ENCODE assay signal across 1 cellular context in the genomic region with DNA sequence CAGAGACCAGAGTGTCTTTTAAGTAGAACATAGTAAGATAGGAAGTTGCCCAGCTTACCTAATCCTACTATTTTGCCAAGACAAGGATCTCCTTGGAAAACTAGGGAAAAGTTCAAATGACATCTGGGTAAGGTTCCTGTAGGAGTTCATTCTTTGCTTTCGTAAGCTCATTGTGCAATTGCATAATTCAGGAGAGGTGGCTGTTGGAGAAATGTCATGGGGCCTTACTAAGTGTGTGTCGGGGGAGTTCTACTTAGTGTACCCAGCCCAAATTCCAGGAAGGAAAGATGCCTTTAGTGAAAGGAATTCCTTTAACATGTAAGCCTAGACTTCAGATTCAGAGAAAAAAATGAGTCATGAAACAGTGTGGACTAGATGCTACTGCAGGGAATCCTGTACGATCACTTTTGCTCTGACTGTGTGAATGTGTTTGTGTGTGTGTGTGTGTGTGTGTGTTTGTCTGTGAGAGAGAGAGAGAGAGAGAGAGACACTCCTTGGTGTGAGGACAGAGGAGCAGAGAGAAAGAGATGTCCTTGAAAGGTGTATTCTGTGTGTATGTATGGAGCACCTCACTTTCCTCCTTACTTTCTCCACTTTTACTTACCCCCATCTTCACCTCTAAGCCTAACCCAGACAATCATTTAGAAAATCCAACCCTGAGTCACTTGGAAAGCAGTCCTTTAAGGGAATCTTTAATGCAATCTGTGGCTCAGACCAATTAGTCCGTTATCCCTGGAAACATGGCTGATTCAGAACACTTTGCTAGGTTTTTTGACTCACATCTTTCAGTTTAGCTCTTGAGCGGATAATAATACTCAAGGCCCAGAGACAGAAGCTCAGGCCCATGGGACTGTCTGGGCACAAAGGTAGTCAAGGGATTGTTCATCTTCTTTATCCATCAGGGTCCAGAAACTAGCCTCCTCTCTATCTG.
TF ChIP-seq lines count a peak whose summit lies in the region.

No MANE protein-coding gene starts in this region.

TF ChIP-seq in HepG2, 621 proteins besides CTCF, POLR2A, EP300 and RAD21 (continued from another document):
- TF ChIP-seq, protein P1, sequence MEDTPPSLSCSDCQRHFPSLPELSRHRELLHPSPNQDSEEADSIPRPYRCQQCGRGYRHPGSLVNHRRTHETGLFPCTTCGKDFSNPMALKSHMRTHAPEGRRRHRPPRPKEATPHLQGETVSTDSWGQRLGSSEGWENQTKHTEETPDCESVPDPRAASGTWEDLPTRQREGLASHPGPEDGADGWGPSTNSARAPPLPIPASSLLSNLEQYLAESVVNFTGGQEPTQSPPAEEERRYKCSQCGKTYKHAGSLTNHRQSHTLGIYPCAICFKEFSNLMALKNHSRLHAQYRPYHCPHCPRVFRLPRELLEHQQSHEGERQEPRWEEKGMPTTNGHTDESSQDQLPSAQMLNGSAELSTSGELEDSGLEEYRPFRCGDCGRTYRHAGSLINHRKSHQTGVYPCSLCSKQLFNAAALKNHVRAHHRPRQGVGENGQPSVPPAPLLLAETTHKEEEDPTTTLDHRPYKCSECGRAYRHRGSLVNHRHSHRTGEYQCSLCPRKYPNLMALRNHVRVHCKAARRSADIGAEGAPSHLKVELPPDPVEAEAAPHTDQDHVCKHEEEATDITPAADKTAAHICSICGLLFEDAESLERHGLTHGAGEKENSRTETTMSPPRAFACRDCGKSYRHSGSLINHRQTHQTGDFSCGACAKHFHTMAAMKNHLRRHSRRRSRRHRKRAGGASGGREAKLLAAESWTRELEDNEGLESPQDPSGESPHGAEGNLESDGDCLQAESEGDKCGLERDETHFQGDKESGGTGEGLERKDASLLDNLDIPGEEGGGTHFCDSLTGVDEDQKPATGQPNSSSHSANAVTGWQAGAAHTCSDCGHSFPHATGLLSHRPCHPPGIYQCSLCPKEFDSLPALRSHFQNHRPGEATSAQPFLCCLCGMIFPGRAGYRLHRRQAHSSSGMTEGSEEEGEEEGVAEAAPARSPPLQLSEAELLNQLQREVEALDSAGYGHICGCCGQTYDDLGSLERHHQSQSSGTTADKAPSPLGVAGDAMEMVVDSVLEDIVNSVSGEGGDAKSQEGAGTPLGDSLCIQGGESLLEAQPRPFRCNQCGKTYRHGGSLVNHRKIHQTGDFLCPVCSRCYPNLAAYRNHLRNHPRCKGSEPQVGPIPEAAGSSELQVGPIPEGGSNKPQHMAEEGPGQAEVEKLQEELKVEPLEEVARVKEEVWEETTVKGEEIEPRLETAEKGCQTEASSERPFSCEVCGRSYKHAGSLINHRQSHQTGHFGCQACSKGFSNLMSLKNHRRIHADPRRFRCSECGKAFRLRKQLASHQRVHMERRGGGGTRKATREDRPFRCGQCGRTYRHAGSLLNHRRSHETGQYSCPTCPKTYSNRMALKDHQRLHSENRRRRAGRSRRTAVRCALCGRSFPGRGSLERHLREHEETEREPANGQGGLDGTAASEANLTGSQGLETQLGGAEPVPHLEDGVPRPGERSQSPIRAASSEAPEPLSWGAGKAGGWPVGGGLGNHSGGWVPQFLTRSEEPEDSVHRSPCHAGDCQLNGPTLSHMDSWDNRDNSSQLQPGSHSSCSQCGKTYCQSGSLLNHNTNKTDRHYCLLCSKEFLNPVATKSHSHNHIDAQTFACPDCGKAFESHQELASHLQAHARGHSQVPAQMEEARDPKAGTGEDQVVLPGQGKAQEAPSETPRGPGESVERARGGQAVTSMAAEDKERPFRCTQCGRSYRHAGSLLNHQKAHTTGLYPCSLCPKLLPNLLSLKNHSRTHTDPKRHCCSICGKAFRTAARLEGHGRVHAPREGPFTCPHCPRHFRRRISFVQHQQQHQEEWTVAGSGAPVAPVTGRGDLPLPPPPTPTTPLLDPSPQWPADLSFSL (CRISPR knock-in tag; IDR thresholded peaks at IDR 0.05): peak; percentile 71; the same call in 1 of the 2 replicates
- TF ChIP-seq CEBPB (IDR thresholded peaks at IDR 0.05; ENCODE audit: borderline replicate concordance, low read depth, low read length) (peak; percentile 81), ZNF607 (CRISPR knock-in tag; IDR thresholded peaks at IDR 0.05; ENCODE audit: borderline replicate concordance) (no peak), SAP130 (CRISPR knock-in tag; IDR thresholded peaks at IDR 0.05; ENCODE audit: low read depth) (peak; percentile 15; the same call in 1 of the 2 replicates), SOX13 (IDR thresholded peaks at IDR 0.05) (no peak), SOX13 (CRISPR knock-in tag; conservative IDR thresholded peaks at IDR 0.05 in 1 of 2, IDR thresholded peaks at IDR 0.05 in 1 of 2) (0 out of 4 replicates have a peak, but pooled peaks of 1 of the 2 experiments have one; percentile 13), ZNF776 (CRISPR knock-in tag; IDR thresholded peaks at IDR 0.05) (no peak), HOXA3 (CRISPR knock-in tag; IDR thresholded peaks at IDR 0.05) (no peak), RARA (CRISPR knock-in tag; IDR thresholded peaks at IDR 0.05) (peak; percentile 37; the same call in 1 of the 2 replicates), XRCC5 (optimal IDR thresholded peaks at IDR 0.05; ENCODE audit: low read length) (no peak), BCL6 (CRISPR knock-in tag; IDR thresholded peaks at IDR 0.05) (peak; percentile 39; the same call in 1 of the 2 replicates), CREM (IDR thresholded peaks at IDR 0.05) (0 out of 2 replicates have a peak, but pooled peaks have one; percentile 15), CREM (CRISPR knock-in tag; IDR thresholded peaks at IDR 0.05) (no peak), GATAD2A (CRISPR knock-in tag; IDR thresholded peaks at IDR 0.05) (peak; percentile 73), SOX5 (CRISPR knock-in tag; IDR thresholded peaks at IDR 0.05; ENCODE audit: borderline replicate concordance) (0 out of 2 replicates have a peak, but pooled peaks have one; percentile 14), KDM1A (CRISPR knock-in tag; IDR thresholded peaks at IDR 0.05) (no peak)
- TF ChIP-seq, protein P2, sequence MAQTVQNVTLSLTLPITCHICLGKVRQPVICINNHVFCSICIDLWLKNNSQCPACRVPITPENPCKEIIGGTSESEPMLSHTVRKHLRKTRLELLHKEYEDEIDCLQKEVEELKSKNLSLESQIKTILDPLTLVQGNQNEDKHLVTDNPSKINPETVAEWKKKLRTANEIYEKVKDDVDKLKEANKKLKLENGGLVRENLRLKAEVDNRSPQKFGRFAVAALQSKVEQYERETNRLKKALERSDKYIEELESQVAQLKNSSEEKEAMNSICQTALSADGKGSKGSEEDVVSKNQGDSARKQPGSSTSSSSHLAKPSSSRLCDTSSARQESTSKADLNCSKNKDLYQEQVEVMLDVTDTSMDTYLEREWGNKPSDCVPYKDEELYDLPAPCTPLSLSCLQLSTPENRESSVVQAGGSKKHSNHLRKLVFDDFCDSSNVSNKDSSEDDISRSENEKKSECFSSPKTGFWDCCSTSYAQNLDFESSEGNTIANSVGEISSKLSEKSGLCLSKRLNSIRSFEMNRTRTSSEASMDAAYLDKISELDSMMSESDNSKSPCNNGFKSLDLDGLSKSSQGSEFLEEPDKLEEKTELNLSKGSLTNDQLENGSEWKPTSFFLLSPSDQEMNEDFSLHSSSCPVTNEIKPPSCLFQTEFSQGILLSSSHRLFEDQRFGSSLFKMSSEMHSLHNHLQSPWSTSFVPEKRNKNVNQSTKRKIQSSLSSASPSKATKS (CRISPR knock-in tag; IDR thresholded peaks at IDR 0.05): no peak
- TF ChIP-seq, protein P3, sequence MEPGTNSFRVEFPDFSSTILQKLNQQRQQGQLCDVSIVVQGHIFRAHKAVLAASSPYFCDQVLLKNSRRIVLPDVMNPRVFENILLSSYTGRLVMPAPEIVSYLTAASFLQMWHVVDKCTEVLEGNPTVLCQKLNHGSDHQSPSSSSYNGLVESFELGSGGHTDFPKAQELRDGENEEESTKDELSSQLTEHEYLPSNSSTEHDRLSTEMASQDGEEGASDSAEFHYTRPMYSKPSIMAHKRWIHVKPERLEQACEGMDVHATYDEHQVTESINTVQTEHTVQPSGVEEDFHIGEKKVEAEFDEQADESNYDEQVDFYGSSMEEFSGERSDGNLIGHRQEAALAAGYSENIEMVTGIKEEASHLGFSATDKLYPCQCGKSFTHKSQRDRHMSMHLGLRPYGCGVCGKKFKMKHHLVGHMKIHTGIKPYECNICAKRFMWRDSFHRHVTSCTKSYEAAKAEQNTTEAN (CRISPR knock-in tag; conservative IDR thresholded peaks at IDR 0.05): no peak
- TF ChIP-seq, protein P4, sequence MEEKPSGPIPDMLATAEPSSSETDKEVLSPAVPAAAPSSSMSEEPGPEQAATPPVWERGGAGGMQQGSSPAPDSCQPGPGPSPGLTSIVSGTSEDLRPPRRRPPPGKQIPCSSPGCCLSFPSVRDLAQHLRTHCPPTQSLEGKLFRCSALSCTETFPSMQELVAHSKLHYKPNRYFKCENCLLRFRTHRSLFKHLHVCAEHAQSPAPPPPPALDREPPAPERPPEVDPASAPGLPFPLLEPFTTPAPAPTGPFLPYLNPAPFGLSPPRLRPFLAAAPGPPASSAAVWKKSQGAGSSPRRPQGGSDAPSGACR (CRISPR knock-in tag; IDR thresholded peaks at IDR 0.05): no peak
- TF ChIP-seq, protein P5, sequence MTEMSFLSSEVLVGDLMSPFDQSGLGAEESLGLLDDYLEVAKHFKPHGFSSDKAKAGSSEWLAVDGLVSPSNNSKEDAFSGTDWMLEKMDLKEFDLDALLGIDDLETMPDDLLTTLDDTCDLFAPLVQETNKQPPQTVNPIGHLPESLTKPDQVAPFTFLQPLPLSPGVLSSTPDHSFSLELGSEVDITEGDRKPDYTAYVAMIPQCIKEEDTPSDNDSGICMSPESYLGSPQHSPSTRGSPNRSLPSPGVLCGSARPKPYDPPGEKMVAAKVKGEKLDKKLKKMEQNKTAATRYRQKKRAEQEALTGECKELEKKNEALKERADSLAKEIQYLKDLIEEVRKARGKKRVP (CRISPR knock-in tag; IDR thresholded peaks at IDR 0.05): peak in 1 of 2 experiments; percentile 57; a peak in 1 of 4 replicates
